In genomic region chr10:80411267-80411668, GRCh38 we compare ENCODE assay signal across 18 cellular contexts. TPM values are rescaled to one million over a fixed set of nuclear protein-coding genes. Genes with fewer than 3 reads are reported as not detected.
DNase-seq lines count a peak whose midpoint lies in the region; ATAC-seq, FAIRE-seq and TF ChIP-seq lines count a peak whose summit lies in the region.
"Had no signal": no experiment of that assay in that cellular context is flagged by ENCODE, and none has a peak within 500 bp of the region (broad histone marks: within the 10 kb centered on the region; RNA-seq: fewer than 3 reads in every experiment).

No MANE protein-coding gene starts in this region.

- no peaks in the 10 kb centered on the region for H3K9me3 Mint-ChIP-seq in neural crest cell
- H3K9me3 Mint-ChIP-seq: T-cell had no signal

- H3K27me3 Mint-ChIP-seq in neural crest cell (ENCODE audit: low read depth), result no peaks in the 10 kb centered on the region

- FAIRE-seq in D721Med (lab: Jason Lieb, UNC), result peak; percentile 76

- POLR2A ChIA-PET in RWPE1 (lab: Yijun Ruan, JAX; ENCODE audit: low non-redundant PET), result interaction anchor here (0.6 to 0.8 kb wide), 2 partner anchors 92 to 99 kb away, joined by 3 to 4 read pairs; no protein-coding TSS in a partner anchor

- H3K4me1 Mint-ChIP-seq in neural crest cell, result peaks cover 85% of the 10 kb centered on the region

- H3K36me3 Mint-ChIP-seq in neural crest cell (ENCODE audit: low read depth), result peaks cover 4% of the 10 kb centered on the region
- H3K36me3 Mint-ChIP-seq: T-cell had no signal

- DNase-seq in D721Med (ENCODE audit: insufficient read length, low spot score) (peak; percentile 56), RWPE1 (ENCODE audit: low spot score) (no peak), glomerular visceral epithelial cell (ENCODE audit: extremely low spot score) (peak; percentile 40), neural crest cell (ENCODE audit: low read depth, low spot score) (no peak), RKO (ENCODE audit: low spot score) (no peak), epidermal melanocyte (ENCODE audit: insufficient read length, low spot score) (no peak)
- DNase-seq: activated naive CD4-positive, alpha-beta T cell treated with Interleukin-2 at 50 U/mL for 16 hours; effector CD8-positive, alpha-beta T cell; H7; stimulated activated CD4-positive, alpha-beta T cell treated with anti-CD3 and anti-CD28 coated beads, Interleukin-4, amount 100 ng/mL, for 24 hours; T-cell had no signal

- TF ChIP-seq CTCF in D721Med (IDR thresholded peaks at IDR 0.05; ENCODE audit: insufficient read depth, missing control alignments), result no peak
- no peak for TF ChIP-seq CTCF in RWPE1 (conservative IDR thresholded peaks at IDR 0.05; ENCODE audit: low read depth)
- TF ChIP-seq CTCF in neural crest cell (conservative IDR thresholded peaks at IDR 0.05), result no peak

- CTCF ChIA-PET in RWPE1 (lab: Yijun Ruan, JAX), result interaction anchor here (0.5 to 1.3 kb wide), 5 partner anchors 29 to 918 kb away, joined by 3 to 7 read pairs (median 4); no protein-coding TSS in a partner anchor

- ATAC-seq in HG03460 (IDR thresholded peaks at IDR 0.05; ENCODE audit: unreplicated experiment), result no peak
- ATAC-seq in GM21447 (IDR thresholded peaks at IDR 0.05; ENCODE audit: unreplicated experiment), result no peak
- ATAC-seq: T-cell had no signal

- H3K27ac Mint-ChIP-seq in neural crest cell (ENCODE audit: unreplicated experiment), result no peak overlapping the region
- H3K27ac Mint-ChIP-seq: CD14-positive monocyte had no signal

- peak overlapping the region; percentile 96 for H3K4me3 Mint-ChIP-seq in neural crest cell
- H3K4me3 Mint-ChIP-seq: CD14-positive monocyte had no signal

- peak overlapping the region; percentile 55 for H3K27ac ChIP-seq in RWPE1
- H3K27ac ChIP-seq: neutrophil had no signal

RNA-seq across cellular contexts. Expression of gene PRXL2A, which starts 2.9 kb away (rescaled TPM):
- total RNA-seq in neural crest cell, result 156 and 161 TPM in 2 replicates
- total RNA-seq: LHCN-M2 had no signal

RNA-seq across cellular contexts. Expression of gene TSPAN14, which starts 42.8 kb away (rescaled TPM):
- 140 and 144 TPM in 2 replicates for total RNA-seq in neural crest cell

RNA-seq across cellular contexts. Expression of gene DYDC2, which starts 54.7 kb away (rescaled TPM):
- total RNA-seq in neural crest cell, result 2.5 and 3.5 TPM in 2 replicates
- total RNA-seq: LHCN-M2, NCI-H460, subcutaneous adipose tissue, T-cell had no signal

RNA-seq across cellular contexts. Expression of gene DYDC1, which starts 54.7 kb away (rescaled TPM):
- not detected in 2 replicates for total RNA-seq in neural crest cell
- total RNA-seq: H7, LHCN-M2, NCI-H460, subcutaneous adipose tissue, T-cell had no signal

Comparison
In these comparisons a context has a peak if more than half of its experiments do, and no peak if none do; other contexts are left out.
1. DNase-seq: peak in D721Med (single experiment) and glomerular visceral epithelial cell (single experiment); none in RWPE1 (single experiment), neural crest cell (single experiment), RKO (single experiment) and epidermal melanocyte (single experiment).